In genomic region chr5:115296130-115296997, GRCh38 we compare ENCODE assay signal across 8 cellular contexts. TPM values are rescaled to one million over a fixed set of nuclear protein-coding genes. Genes with fewer than 3 reads are reported as not detected.
DNase-seq lines count a peak whose midpoint lies in the region; ATAC-seq lines count a peak whose summit lies in the region.

TSS of gene CCDC112 (minus strand) at chr5:115296654. CDS start at chr5:115296543, 111 bp downstream.

- H3K27ac ChIP-seq in layer of hippocampus (ENCODE audit: low read depth, low read length), result peak within 1 kb of the TSS; percentile 64

- ATAC-seq in GM18519 (IDR thresholded peaks at IDR 0.05; ENCODE audit: low FRiP score, unreplicated experiment) (peak; percentile 83), HG03039 (IDR thresholded peaks at IDR 0.05; ENCODE audit: unreplicated experiment) (peak; percentile 63)
- peak; percentile 66 to 72 for ATAC-seq in activated CD4-positive, CD25-positive, alpha-beta regulatory T cell treated with anti-CD3 and anti-CD28 coated beads, Interleukin-2, amount 50 U/mL, for 24 hours

- DNase-seq in A172 (ENCODE audit: low spot score), result peak; percentile 64
- DNase-seq in NCI-H2171 (lab: John Stamatoyannopoulos, UW), result peak; percentile 60
- peak; percentile 96 for DNase-seq in cerebellum (ENCODE audit: low spot score)
- peak; percentile 84 for DNase-seq in stimulated activated CD4-positive, alpha-beta T cell treated with anti-CD3 and anti-CD28 coated beads, Interleukin-1b, Interleukin-23, amount 100 ng/mL, for 4 hours (ENCODE audit: low read depth in 2 of 2)

- no peaks in the 10 kb centered on the region for H3K27me3 ChIP-seq in layer of hippocampus (ENCODE audit: control insufficient read depth, insufficient read depth, low read length)

RNA-seq across cellular contexts. Expression of gene CCDC112, which starts in this region (rescaled TPM):
- 18.0 and 23.3 TPM in 2 replicates for total RNA-seq in A172 (2014; rRNA removed; shearing (Covaris generic))
- total RNA-seq in cerebellum, result 30.8 TPM

Comparison
In these comparisons a context has a peak if more than half of its experiments do, and no peak if none do; other contexts are left out.
1. Peak in every context shown above with its lines: DNase-seq, ATAC-seq and H3K27ac ChIP-seq.